24 cellular contexts compared by ENCODE assay signal in the genomic region with DNA sequence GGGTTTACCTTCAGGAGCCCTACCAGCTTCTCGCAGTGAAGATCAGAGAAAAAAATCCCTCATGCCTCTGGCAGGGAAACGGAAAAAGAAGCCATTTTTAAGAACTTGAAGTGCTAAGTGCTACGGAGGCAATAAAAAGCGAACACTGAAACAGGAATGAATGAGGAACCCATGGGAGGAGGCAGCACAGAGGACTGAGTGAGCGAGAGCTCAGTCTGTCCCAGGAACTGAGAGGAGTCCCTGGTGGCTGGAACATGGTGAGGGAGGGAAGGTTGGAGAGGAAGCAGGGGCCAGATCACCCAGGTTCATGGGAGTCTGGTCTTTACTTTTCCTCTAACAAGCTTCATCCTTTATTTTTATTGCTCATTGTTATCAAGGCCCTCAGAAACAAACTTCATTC.
"Had no signal": no experiment of that assay in that cellular context is flagged by ENCODE, and none has a peak within 500 bp of the region (broad histone marks: within the 10 kb centered on the region; RNA-seq: fewer than 3 reads in every experiment).

No MANE protein-coding gene starts in this region.

- H3K36me3 ChIP-seq: colonic mucosa, left ventricle myocardium inferior, lower lobe of right lung, neutrophil, right atrium auricular region, tibial artery, upper lobe of left lung, uterus had no signal

- DNase-seq: colonic mucosa; dermis blood vessel endothelial cell; endodermal cell; erythroblast; foreskin keratinocyte; head of caudate nucleus; kidney; left cardiac atrium; left ventricle myocardium inferior; lower lobe of right lung; mesenchymal stem cell; naive thymus-derived CD4-positive, alpha-beta T cell; small intestine; stimulated activated CD4-positive, alpha-beta T cell treated with anti-CD3 and anti-CD28 coated beads, Interleukin-2, amount 100 ng/mL, for 48 hours; stimulated activated CD8-positive, alpha-beta memory T cell treated with anti-CD3 and anti-CD28 coated beads, Interleukin-4, amount 100 ng/mL, for 48 hours; stimulated activated naive CD8-positive, alpha-beta T cell treated with anti-CD3 and anti-CD28 coated beads, Interleukin-15, Interleukin-2, amounts not matched to agents 100 U/mL and 50 U/mL, for 24 hours; tibial artery; upper lobe of left lung; uterus had no signal

- ATAC-seq: foreskin keratinocyte; left cardiac atrium; lower lobe of right lung; naive thymus-derived CD4-positive, alpha-beta T cell; stimulated activated effector memory CD8-positive, alpha-beta T cell treated with anti-CD3 and anti-CD28 coated beads, Interleukin-12 subunit alpha, Interleukin-12 subunit beta, amount 100 ng/mL, for 72 hours; stimulated activated naive CD8-positive, alpha-beta T cell treated with anti-CD3 and anti-CD28 coated beads, Interleukin-15, Interleukin-2, amounts not matched to agents 100 U/mL and 50 U/mL, for 24 hours had no signal

- H3K36me3 Mint-ChIP-seq: stimulated activated effector memory CD8-positive, alpha-beta T cell treated with anti-CD3 and anti-CD28 coated beads, Interleukin-12 subunit alpha, Interleukin-12 subunit beta, amount 100 ng/mL, for 72 hours had no signal

- H3K9me3 Mint-ChIP-seq: naive thymus-derived CD4-positive, alpha-beta T cell; stimulated activated effector memory CD8-positive, alpha-beta T cell treated with anti-CD3 and anti-CD28 coated beads, Interleukin-12 subunit alpha, Interleukin-12 subunit beta, amount 100 ng/mL, for 72 hours had no signal

- H3K4me1 ChIP-seq: colonic mucosa, foreskin keratinocyte, lower lobe of right lung, tibial artery, upper lobe of left lung, uterus had no signal

- H3K79me2 ChIP-seq: hepatocyte had no signal

- FAIRE-seq: endothelial cell of umbilical vein, kidney, small intestine had no signal

- H2AFZ ChIP-seq: hepatocyte had no signal

- H3K4me3 Mint-ChIP-seq: endodermal cell; naive thymus-derived CD4-positive, alpha-beta T cell; stimulated activated effector memory CD8-positive, alpha-beta T cell treated with anti-CD3 and anti-CD28 coated beads, Interleukin-12 subunit alpha, Interleukin-12 subunit beta, amount 100 ng/mL, for 72 hours had no signal

- H3K4me2 ChIP-seq: hepatocyte had no signal

- H3K27me3 ChIP-seq: colonic mucosa, hepatocyte, neutrophil, right atrium auricular region, tibial artery, upper lobe of left lung, uterus had no signal

- H3K4me3 ChIP-seq: colonic mucosa, hepatocyte, left ventricle myocardium inferior, lower lobe of right lung, right atrium auricular region, tibial artery, upper lobe of left lung, uterus had no signal

- H3K27ac Mint-ChIP-seq: endodermal cell; naive thymus-derived CD4-positive, alpha-beta T cell; stimulated activated effector memory CD8-positive, alpha-beta T cell treated with anti-CD3 and anti-CD28 coated beads, Interleukin-12 subunit alpha, Interleukin-12 subunit beta, amount 100 ng/mL, for 72 hours had no signal

- H3K9me3 ChIP-seq: colonic mucosa, left ventricle myocardium inferior, lower lobe of right lung, neutrophil, right atrium auricular region, tibial artery, upper lobe of left lung, uterus had no signal

- H3K27ac ChIP-seq: colonic mucosa, foreskin keratinocyte, hepatocyte, left ventricle myocardium inferior, lower lobe of right lung, neutrophil, right atrium auricular region, tibial artery, upper lobe of left lung, uterus had no signal
